21 cellular contexts compared by ENCODE assay signal in genomic region chr2:219545610-219546352, GRCh38. TPM values are rescaled to one million over a fixed set of nuclear protein-coding genes. Genes with fewer than 3 reads are reported as not detected.
DNase-seq lines count a peak whose midpoint lies in the region; TF ChIP-seq lines count a peak whose summit lies in the region.
"Had no signal": no experiment of that assay in that cellular context is flagged by ENCODE, and none has a peak within 500 bp of the region (broad histone marks: within the 10 kb centered on the region; RNA-seq: fewer than 3 reads in every experiment).

No MANE protein-coding gene starts in this region.

- H3K27ac ChIP-seq in HEK293 (ENCODE audit: extremely low read depth, low read depth, low read length) = no peak overlapping the region
- H3K27ac ChIP-seq: HL-60 had no signal

- H3K4me3 ChIP-seq in HEK293 (ENCODE audit: low read depth, low read length) = no peak overlapping the region
- H3K4me3 ChIP-seq: MG63 had no signal

- H3K27ac Mint-ChIP-seq in brain (peak overlapping the region in 4 of 5 experiments; percentile 25 to 98 (median 97)), nephron (peak overlapping the region in 1 of 3 experiments; percentile 1), type B pancreatic cell (no peak overlapping the region)

- TF ChIP-seq CTCF in HEK293 (tag by site-specific recombination; IDR thresholded peaks at IDR 0.05) (no peak), brain (conservative IDR thresholded peaks at IDR 0.05) (no peak), nephron (IDR thresholded peaks at IDR 0.05; ENCODE audit: unreplicated experiment in 3 of 3) (no peak), type B pancreatic cell (conservative IDR thresholded peaks at IDR 0.05) (no peak)

- peaks cover 0 to 10% of the 10 kb centered on the region in 2 experiments; a peak in 1 of 3 replicates for H3K36me3 ChIP-seq in HEK293 (ENCODE audit: control insufficient read depth in 2 of 2, insufficient read depth in 1 of 2, low read length in 2 of 2)

- H3K9me3 Mint-ChIP-seq in brain (peaks cover 0 to 3% (median 0%) of the 10 kb centered on the region in 5 experiments), nephron (no peaks in the 10 kb centered on the region), type B pancreatic cell (no peaks in the 10 kb centered on the region)
- H3K9me3 Mint-ChIP-seq: IgD-negative memory B cell had no signal

- no peaks in the 10 kb centered on the region for H3K9me3 ChIP-seq in HEK293 (ENCODE audit: control insufficient read depth, insufficient read depth, low read depth, low read length)
- H3K9me3 ChIP-seq: MG63 had no signal

- H3K4me1 ChIP-seq in HEK293 (ENCODE audit: control insufficient read depth, insufficient read depth, low read length) = no peaks in the 10 kb centered on the region

- peak overlapping the region; percentile 98 to 99 (median 98) for H3K4me3 Mint-ChIP-seq in brain
- H3K4me3 Mint-ChIP-seq in nephron = peak overlapping the region; percentile 43 to 66 (median 63)
- H3K4me3 Mint-ChIP-seq in type B pancreatic cell = peak overlapping the region; percentile 73

- CTCF ChIA-PET in HEK293 (lab: Yijun Ruan, JAX) = interaction anchor here (1.2 to 7.2 kb wide), 2 partner anchors 14 to 99 kb away, joined by 3 to 112 read pairs; no protein-coding TSS in a partner anchor

- peaks cover 44% of the 10 kb centered on the region for H3K36me3 Mint-ChIP-seq in brain
- H3K36me3 Mint-ChIP-seq in nephron (ENCODE audit: low read depth) = peaks cover 17% of the 10 kb centered on the region
- H3K36me3 Mint-ChIP-seq in type B pancreatic cell = peaks cover 7% of the 10 kb centered on the region

- POLR2A ChIA-PET in HEK293 (lab: Yijun Ruan, JAX) = interaction anchor here (0.8 kb wide), 1 partner anchor 54 kb away, joined by 3 read pairs; no protein-coding TSS in a partner anchor

- H3K27me3 Mint-ChIP-seq in brain (peaks cover 8% of the 10 kb centered on the region), nephron (ENCODE audit: low read depth) (peaks cover 16% of the 10 kb centered on the region), type B pancreatic cell (peaks cover 10% of the 10 kb centered on the region)

- H3K4me1 Mint-ChIP-seq in brain (peaks cover 54% of the 10 kb centered on the region), nephron (peaks cover 37% of the 10 kb centered on the region), type B pancreatic cell (ENCODE audit: unreplicated experiment) (peaks cover 18% of the 10 kb centered on the region)

- DNase-seq in type B pancreatic cell (ENCODE audit: extremely low spot score, unreplicated experiment) (no peak), NCI-H446 (lab: John Stamatoyannopoulos, UW) (no peak), medulla oblongata (ENCODE audit: extremely low spot score) (no peak)
- no peak for DNase-seq in activated effector memory CD4-positive, alpha-beta T cell treated with Interleukin-2 at 50 U/mL for 16 hours
- DNase-seq: C1 segment of cervical spinal cord; DMS79 treated with DMSO at 0.1 percent for 48 hours; Kasumi-1; MG63; NCI-H1092; NCI-H1436 treated with DMSO at 0.1 percent for 48 hours; NCI-H2029; NCI-H2171 treated with DMSO at 0.1 percent for 48 hours; NCI-H446 treated with DMSO at 0.1 percent for 48 hours; NK-92 treated with Interleukin-12 subunit alpha and Interleukin-12 subunit beta, amount 100 ng/mL, for 24 hours had no signal

TF ChIP-seq in HEK293, 187 proteins besides CTCF, POLR2A, EP300 and RAD21:
- TF ChIP-seq EGR2 (tag by site-specific recombination; IDR thresholded peaks at IDR 0.05; ENCODE audit: low read depth) (peak; percentile 30; the same call in 1 of the 2 replicates), ZNF2 (tag by site-specific recombination; IDR thresholded peaks at IDR 0.05) (no peak)

RNA-seq across cellular contexts. Expression of gene TMEM198, which starts 2.0 kb away (rescaled TPM):
- polyA plus RNA-seq in brain (ENCODE audit: insufficient read depth, low read depth, low replicate concordance) = 23.1 TPM
- 7.8 and 9.7 TPM in 2 replicates for total RNA-seq in type B pancreatic cell (ENCODE audit: low replicate concordance)

RNA-seq across cellular contexts. Expression of gene CHPF, which starts 2.2 kb away (rescaled TPM):
- polyA plus RNA-seq in brain (ENCODE audit: insufficient read depth, low read depth, low replicate concordance) = 41.6 TPM
- total RNA-seq in type B pancreatic cell (ENCODE audit: low replicate concordance) = 47.5 and 73.7 TPM in 2 replicates

RNA-seq across cellular contexts. Expression of gene OBSL1, which starts 25.6 kb away (rescaled TPM):
- 91.4 TPM for polyA plus RNA-seq in brain (ENCODE audit: insufficient read depth, low read depth, low replicate concordance)
- total RNA-seq in type B pancreatic cell (ENCODE audit: low replicate concordance) = 118 and 197 TPM in 2 replicates
- polyA plus RNA-seq: IgD-negative memory B cell had no signal

RNA-seq across cellular contexts. Expression of gene INHA, which starts 26.3 kb away (rescaled TPM):
- polyA plus RNA-seq in brain (ENCODE audit: insufficient read depth, low read depth, low replicate concordance) = 0.37 TPM
- 1.2 and 1.3 TPM in 2 replicates for total RNA-seq in type B pancreatic cell (ENCODE audit: low replicate concordance)
- polyA plus RNA-seq: IgD-negative memory B cell had no signal

RNA-seq across cellular contexts. Expression of gene ASIC4, which starts 31.5 kb away (rescaled TPM):
- 1.2 TPM for polyA plus RNA-seq in brain (ENCODE audit: insufficient read depth, low read depth, low replicate concordance)
- total RNA-seq in type B pancreatic cell (ENCODE audit: low replicate concordance) = 0.79 and 0.99 TPM in 2 replicates
- total RNA-seq: Right ventricle myocardium inferior, SK-MEL-5 had no signal
- polyA plus RNA-seq: IgD-negative memory B cell had no signal
